28 cellular contexts compared by ENCODE assay signal in the genomic region with DNA sequence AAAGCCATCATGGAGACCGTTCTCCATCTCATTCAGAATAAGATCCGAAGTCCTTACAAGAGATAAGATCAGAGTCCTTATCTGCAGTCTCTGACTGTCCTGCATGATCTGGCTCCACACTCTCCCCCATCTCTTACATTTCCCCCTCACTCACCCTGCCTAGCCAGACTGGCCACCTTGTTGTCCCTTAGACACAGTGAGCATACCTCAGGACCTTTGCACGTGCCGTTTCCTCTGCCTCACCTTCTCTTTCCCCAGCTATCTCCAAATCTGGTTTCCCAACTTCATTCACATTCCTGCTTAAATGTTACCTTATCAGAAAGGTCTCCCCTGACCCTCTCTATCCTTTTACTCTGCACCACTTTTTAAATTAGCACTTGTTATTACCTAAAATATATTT.
"Had no signal": no experiment of that assay in that cellular context is flagged by ENCODE, and none has a peak within 500 bp of the region (broad histone marks: within the 10 kb centered on the region; RNA-seq: fewer than 3 reads in every experiment).

No MANE protein-coding gene starts in this region.

- H2AFZ ChIP-seq: hepatocyte had no signal

- H3K9me3 ChIP-seq: adrenal gland, body of pancreas, esophagus squamous epithelium, gastroesophageal sphincter, heart right ventricle had no signal

- DNase-seq: activated CD4-positive, alpha-beta T cell treated with anti-CD3 and anti-CD28 coated beads for 4 hours; activated CD4-positive, alpha-beta T cell treated with anti-CD3 and anti-CD28 coated beads, Interleukin-2, amount 50 U/mL, for 1 hour; activated CD4-positive, alpha-beta T cell treated with anti-CD3 and anti-CD28 coated beads, Interleukin-2, amount 50 U/mL, for 48 hours; activated CD4-positive, CD25-positive, alpha-beta regulatory T cell; activated CD4-positive, CD25-positive, alpha-beta regulatory T cell treated with anti-CD3 and anti-CD28 coated beads, Interleukin-2, amount 50 U/mL, for 72 hours; activated CD8-positive, alpha-beta memory T cell treated with anti-CD3 and anti-CD28 coated beads for 24 hours; activated CD8-positive, alpha-beta T cell treated with anti-CD3 and anti-CD28 coated beads for 36 hours; activated effector memory CD4-positive, alpha-beta T cell treated with anti-CD3 and anti-CD28 coated beads, Interleukin-2, amount 50 U/mL, for 16 hours; activated naive CD4-positive, alpha-beta T cell treated with anti-CD3 and anti-CD28 coated beads for 36 hours; activated naive CD8-positive, alpha-beta T cell treated with anti-CD3 and anti-CD28 coated beads, Interleukin-2, amount 50 U/mL, for 24 hours; activated T-cell treated with anti-CD3 and anti-CD28 coated beads, Interleukin-2, amount 50 U/mL, for 4 hours; adrenal gland; amygdala; body of pancreas; cortex of kidney; dermis blood vessel endothelial cell; effector CD4-positive, alpha-beta T cell; effector memory CD8-positive, alpha-beta T cell; esophagus squamous epithelium; foreskin melanocyte; heart right ventricle; T-helper 2 cell had no signal

- H3K27me3 ChIP-seq: adrenal gland, body of pancreas, esophagus squamous epithelium, gastroesophageal sphincter, heart right ventricle, hepatocyte had no signal

- H3K4me1 ChIP-seq: adrenal gland, body of pancreas, esophagus squamous epithelium, gastroesophageal sphincter had no signal

- H3K4me3 ChIP-seq: adrenal gland, body of pancreas, esophagus squamous epithelium, gastroesophageal sphincter, heart right ventricle, hepatocyte had no signal

- H3K4me2 ChIP-seq: hepatocyte had no signal

- H3K27ac ChIP-seq: adrenal gland, body of pancreas, epithelial cell of prostate, esophagus squamous epithelium, gastroesophageal sphincter, heart right ventricle, hepatocyte had no signal

- ATAC-seq: activated CD8-positive, alpha-beta T cell treated with anti-CD3 and anti-CD28 coated beads for 36 hours; activated naive CD4-positive, alpha-beta T cell treated with anti-CD3 and anti-CD28 coated beads, Interleukin-2, amount 50 U/mL, for 72 hours; activated naive CD8-positive, alpha-beta T cell treated with anti-CD3 and anti-CD28 coated beads, Interleukin-2, amount 50 U/mL, for 24 hours; activated T-cell treated with anti-CD3 and anti-CD28 coated beads, Interleukin-2, amount 50 U/mL, for 4 hours; body of pancreas; effector memory CD8-positive, alpha-beta T cell; gastroesophageal sphincter; heart right ventricle had no signal

- FAIRE-seq: endothelial cell of umbilical vein had no signal

- H3K79me2 ChIP-seq: hepatocyte had no signal

- H3K4me3 Mint-ChIP-seq: activated CD8-positive, alpha-beta T cell treated with anti-CD3 and anti-CD28 coated beads for 36 hours; activated naive CD4-positive, alpha-beta T cell treated with anti-CD3 and anti-CD28 coated beads for 36 hours; activated naive CD8-positive, alpha-beta T cell treated with anti-CD3 and anti-CD28 coated beads, Interleukin-2, amount 50 U/mL, for 24 hours; activated T-cell treated with anti-CD3 and anti-CD28 coated beads, Interleukin-2, amount 50 U/mL, for 4 hours; effector memory CD8-positive, alpha-beta T cell had no signal

- H3K27ac Mint-ChIP-seq: activated CD8-positive, alpha-beta T cell treated with anti-CD3 and anti-CD28 coated beads for 36 hours; activated naive CD4-positive, alpha-beta T cell treated with anti-CD3 and anti-CD28 coated beads for 36 hours; activated naive CD4-positive, alpha-beta T cell treated with anti-CD3 and anti-CD28 coated beads, Interleukin-2, amount 50 U/mL, for 72 hours; activated naive CD8-positive, alpha-beta T cell treated with anti-CD3 and anti-CD28 coated beads, Interleukin-2, amount 50 U/mL, for 24 hours; activated T-helper 2 cell treated with anti-CD3 and anti-CD28 coated beads, Interferon-gamma antibody, Interleukin-2, Interleukin-4, amounts not matched to agents 10 μg/mL and 5 μg/mL and 100 μg/mL, durations not matched to agents 14 hours and 24 hours and 36 hours; effector memory CD8-positive, alpha-beta T cell had no signal

- H3K27me3 Mint-ChIP-seq: activated CD8-positive, alpha-beta T cell treated with anti-CD3 and anti-CD28 coated beads for 36 hours; activated naive CD8-positive, alpha-beta T cell treated with anti-CD3 and anti-CD28 coated beads, Interleukin-2, amount 50 U/mL, for 24 hours; effector memory CD8-positive, alpha-beta T cell had no signal

- H3K9me3 Mint-ChIP-seq: activated CD8-positive, alpha-beta T cell treated with anti-CD3 and anti-CD28 coated beads for 36 hours; activated naive CD4-positive, alpha-beta T cell treated with anti-CD3 and anti-CD28 coated beads for 36 hours; activated naive CD4-positive, alpha-beta T cell treated with anti-CD3 and anti-CD28 coated beads, Interleukin-2, amount 50 U/mL, for 72 hours; activated naive CD8-positive, alpha-beta T cell treated with anti-CD3 and anti-CD28 coated beads, Interleukin-2, amount 50 U/mL, for 24 hours; activated T-cell treated with anti-CD3 and anti-CD28 coated beads, Interleukin-2, amount 50 U/mL, for 4 hours; activated T-helper 2 cell treated with anti-CD3 and anti-CD28 coated beads, Interferon-gamma antibody, Interleukin-2, Interleukin-4, amounts not matched to agents 10 μg/mL and 5 μg/mL and 100 μg/mL, durations not matched to agents 14 hours and 24 hours and 36 hours had no signal

- H3K4me1 Mint-ChIP-seq: activated naive CD8-positive, alpha-beta T cell treated with anti-CD3 and anti-CD28 coated beads, Interleukin-2, amount 50 U/mL, for 24 hours had no signal
